8 cellular contexts compared by ENCODE assay signal in genomic region chr19:16160943-16161560, GRCh38. TPM values are rescaled to one million over a fixed set of nuclear protein-coding genes. Genes with fewer than 3 reads are reported as not detected.
A peak's percentile ranks its signal among the peaks of the same experiment; 100 is the strongest.
DNase-seq lines count a peak whose midpoint lies in the region; TF ChIP-seq lines count a peak whose summit lies in the region.

No MANE protein-coding gene starts in this region.

- H3K4me1 Mint-ChIP-seq in T-helper 1 cell treated with Interleukin-12 subunit alpha and Interleukin-12 subunit beta and Interleukin-4 antibody, amounts not matched to agents 30 μg/mL and 1 μg/mL, for 36 hours (ENCODE audit: low read depth), result peaks cover 14% of the 10 kb centered on the region
- peaks cover 14% of the 10 kb centered on the region for H3K4me1 Mint-ChIP-seq in T-helper 2 cell treated with Interferon-gamma antibody and Interleukin-4, amounts not matched to agents 5 μg/mL and 100 μg/mL, for 36 hours (ENCODE audit: low read depth)
- H3K4me1 Mint-ChIP-seq in neural progenitor cell, result no peaks in the 10 kb centered on the region

- no peaks in the 10 kb centered on the region for H3K9me3 ChIP-seq in neural progenitor cell (ENCODE audit: low read depth)

- no peaks in the 10 kb centered on the region for H3K27me3 ChIP-seq in neural progenitor cell

- H3K4me1 ChIP-seq in neural progenitor cell, result no peaks in the 10 kb centered on the region

- no peaks in the 10 kb centered on the region for H3F3A ChIP-seq in neural progenitor cell (ENCODE audit: low read depth)

- H3K27ac ChIP-seq in epithelial cell of prostate (peak overlapping the region; percentile 93), neural progenitor cell (no peak overlapping the region)

- H3K9ac ChIP-seq in neural progenitor cell, result no peak overlapping the region

- no peaks in the 10 kb centered on the region for H4K20me1 ChIP-seq in neural progenitor cell (ENCODE audit: low read depth)

- DNase-seq in T-helper 1 cell (no peak), epithelial cell of prostate (ENCODE audit: low read depth, low spot score) (peak; percentile 68), NCI-H510A treated with DMSO at 0.1 percent for 48 hours (lab: John Stamatoyannopoulos, UW) (no peak), neural progenitor cell (ENCODE audit: low spot score) (no peak), NCI-H510A (lab: John Stamatoyannopoulos, UW) (no peak)
- DNase-seq in T-helper 2 cell treated with Interferon-gamma antibody and Interleukin-4, amounts not matched to agents 5 μg/mL and 100 μg/mL, for 36 hours (ENCODE audit: low spot score), result peak; percentile 73
- DNase-seq in stimulated activated CD8-positive, alpha-beta memory T cell treated with anti-CD3 and anti-CD28 coated beads, Interleukin-15, amount 100 ng/mL, for 48 hours (ENCODE audit: low read depth in 2 of 2), result peak; percentile 65 to 66

- peak overlapping the region; percentile 64 for H3K27ac Mint-ChIP-seq in T-helper 1 cell treated with Interleukin-12 subunit alpha and Interleukin-12 subunit beta and Interleukin-4 antibody, amounts not matched to agents 30 μg/mL and 1 μg/mL, for 36 hours
- peak overlapping the region; percentile 57 for H3K27ac Mint-ChIP-seq in T-helper 2 cell treated with Interferon-gamma antibody and Interleukin-4, amounts not matched to agents 5 μg/mL and 100 μg/mL, for 36 hours
- H3K27ac Mint-ChIP-seq in neural progenitor cell, result no peak overlapping the region

- H3K4me2 ChIP-seq in neural progenitor cell, result no peak overlapping the region

- H2AFZ ChIP-seq in neural progenitor cell (replicated peaks), result no peak overlapping the region

- no peak overlapping the region for H3K4me3 Mint-ChIP-seq in T-helper 1 cell treated with Interleukin-12 subunit alpha and Interleukin-12 subunit beta and Interleukin-4 antibody, amounts not matched to agents 30 μg/mL and 1 μg/mL, for 36 hours
- H3K4me3 Mint-ChIP-seq in T-helper 2 cell treated with Interferon-gamma antibody and Interleukin-4, amounts not matched to agents 5 μg/mL and 100 μg/mL, for 36 hours, result peak overlapping the region; percentile 46
- no peak overlapping the region for H3K4me3 Mint-ChIP-seq in neural progenitor cell

- TF ChIP-seq CTCF in neural progenitor cell (IDR thresholded peaks at IDR 0.05), result no peak

- no peaks in the 10 kb centered on the region for H3K9me3 Mint-ChIP-seq in T-helper 1 cell treated with Interleukin-12 subunit alpha and Interleukin-12 subunit beta and Interleukin-4 antibody, amounts not matched to agents 30 μg/mL and 1 μg/mL, for 36 hours
- no peaks in the 10 kb centered on the region for H3K9me3 Mint-ChIP-seq in T-helper 2 cell treated with Interferon-gamma antibody and Interleukin-4, amounts not matched to agents 5 μg/mL and 100 μg/mL, for 36 hours
- H3K9me3 Mint-ChIP-seq in neural progenitor cell, result no peaks in the 10 kb centered on the region

- H3K36me3 ChIP-seq in neural progenitor cell, result no peaks in the 10 kb centered on the region

- H3K4me3 ChIP-seq in neural progenitor cell, result no peak overlapping the region

- H3K36me3 Mint-ChIP-seq in T-helper 1 cell treated with Interleukin-12 subunit alpha and Interleukin-12 subunit beta and Interleukin-4 antibody, amounts not matched to agents 30 μg/mL and 1 μg/mL, for 36 hours (ENCODE audit: low read depth), result peaks cover 16% of the 10 kb centered on the region
- H3K36me3 Mint-ChIP-seq in T-helper 2 cell treated with Interferon-gamma antibody and Interleukin-4, amounts not matched to agents 5 μg/mL and 100 μg/mL, for 36 hours (ENCODE audit: low read depth), result peaks cover 19% of the 10 kb centered on the region
- no peaks in the 10 kb centered on the region for H3K36me3 Mint-ChIP-seq in neural progenitor cell

- no peaks in the 10 kb centered on the region for H3K27me3 Mint-ChIP-seq in T-helper 1 cell treated with Interleukin-12 subunit alpha and Interleukin-12 subunit beta and Interleukin-4 antibody, amounts not matched to agents 30 μg/mL and 1 μg/mL, for 36 hours (ENCODE audit: low read depth)
- no peaks in the 10 kb centered on the region for H3K27me3 Mint-ChIP-seq in T-helper 2 cell treated with Interferon-gamma antibody and Interleukin-4, amounts not matched to agents 5 μg/mL and 100 μg/mL, for 36 hours (ENCODE audit: low read depth)
- peaks cover 5% of the 10 kb centered on the region for H3K27me3 Mint-ChIP-seq in neural progenitor cell (ENCODE audit: insufficient read depth, low read depth)

- no peaks in the 10 kb centered on the region for H3K79me2 ChIP-seq in neural progenitor cell (ENCODE audit: low read depth)

RNA-seq across cellular contexts. Expression of gene CIB3, which starts 12.3 kb away (rescaled TPM):
- total RNA-seq in neural progenitor cell (ENCODE audit: low replicate concordance), result not detected in 2 replicates

RNA-seq across cellular contexts. Expression of gene HSH2D, which starts 17.6 kb away (rescaled TPM):
- total RNA-seq in neural progenitor cell (ENCODE audit: low replicate concordance), result not detected in 2 replicates

RNA-seq across cellular contexts. Expression of gene FAM32A, which starts 24.2 kb away (rescaled TPM):
- 137 and 139 TPM in 2 replicates for total RNA-seq in neural progenitor cell (ENCODE audit: low replicate concordance)

RNA-seq across cellular contexts. Expression of gene AP1M1, which starts 36.7 kb away (rescaled TPM):
- total RNA-seq in neural progenitor cell (ENCODE audit: low replicate concordance), result 26.5 and 53.3 TPM in 2 replicates

RNA-seq across cellular contexts. Expression of gene RAB8A, which starts 49.4 kb away (rescaled TPM):
- 39.2 and 61.7 TPM in 2 replicates for total RNA-seq in neural progenitor cell (ENCODE audit: low replicate concordance)

Comparison
In these comparisons a context has a peak if more than half of its experiments do, and no peak if none do; other contexts are left out.
1. DNase-seq: peak in T-helper 2 cell treated with Interferon-gamma antibody and Interleukin-4, amounts not matched to agents 5 μg/mL and 100 μg/mL, for 36 hours (single experiment), epithelial cell of prostate (single experiment) and stimulated activated CD8-positive, alpha-beta memory T cell treated with anti-CD3 and anti-CD28 coated beads, Interleukin-15, amount 100 ng/mL, for 48 hours (2 of 2); none in T-helper 1 cell (0 of 5), NCI-H510A treated with DMSO at 0.1 percent for 48 hours (single experiment), neural progenitor cell (single experiment) and NCI-H510A (single experiment).